Comparison of ENCODE assay signal across 27 cellular contexts in genomic region chr7:156510966-156511365, GRCh38.
"Had no signal": no experiment of that assay in that cellular context is flagged by ENCODE, and none has a peak within 500 bp of the region (broad histone marks: within the 10 kb centered on the region; RNA-seq: fewer than 3 reads in every experiment).

No MANE protein-coding gene starts in this region.

- DNase-seq: colonic mucosa; cortex of kidney; dermis blood vessel endothelial cell; dorsolateral prefrontal cortex; effector CD4-positive, alpha-beta T cell; effector CD8-positive, alpha-beta T cell; effector memory CD4-positive, alpha-beta T cell; effector memory CD8-positive, alpha-beta T cell; endodermal cell; erythroblast; esophagus squamous epithelium; foreskin fibroblast; foreskin keratinocyte; foreskin melanocyte; gastrocnemius medialis; glutamatergic neuron; heart left ventricle; heart right ventricle had no signal

- FAIRE-seq: colon, endometrium, endothelial cell of umbilical vein, frontal cortex had no signal

- H3K4me3 ChIP-seq: colonic mucosa, coronary artery, dorsolateral prefrontal cortex, esophagus muscularis mucosa, esophagus squamous epithelium, gastrocnemius medialis, gastroesophageal sphincter, heart left ventricle, heart right ventricle had no signal

- H3K4me1 ChIP-seq: colonic mucosa, esophagus muscularis mucosa, esophagus squamous epithelium, foreskin keratinocyte, gastrocnemius medialis, gastroesophageal sphincter, heart left ventricle, heart right ventricle had no signal

- H3K27me3 ChIP-seq: colonic mucosa, dorsolateral prefrontal cortex, esophagus muscularis mucosa, esophagus squamous epithelium, foreskin keratinocyte, gastroesophageal sphincter, heart left ventricle, heart right ventricle had no signal

- H3K9me3 ChIP-seq: colonic mucosa had no signal

- H3K36me3 ChIP-seq: colonic mucosa, esophagus muscularis mucosa, esophagus squamous epithelium, gastrocnemius medialis, gastroesophageal sphincter, heart left ventricle, heart right ventricle had no signal

- H3K27ac ChIP-seq: colonic mucosa, coronary artery, dorsolateral prefrontal cortex, epithelial cell of prostate, esophagus muscularis mucosa, esophagus squamous epithelium, foreskin keratinocyte, gastrocnemius medialis, gastroesophageal sphincter, heart left ventricle, heart right ventricle had no signal

- ATAC-seq: effector memory CD8-positive, alpha-beta T cell; esophagus mucosa; foreskin keratinocyte; gastrocnemius medialis; gastroesophageal sphincter; heart left ventricle; heart right ventricle had no signal
